15 cellular contexts compared by ENCODE assay signal in genomic region chr3:108305484-108306172, GRCh38. TPM values are rescaled to one million over a fixed set of nuclear protein-coding genes. Genes with fewer than 3 reads are reported as not detected.
DNase-seq lines count a peak whose midpoint lies in the region; ATAC-seq and TF ChIP-seq lines count a peak whose summit lies in the region.
"Had no signal": no experiment of that assay in that cellular context is flagged by ENCODE, and none has a peak within 500 bp of the region (broad histone marks: within the 10 kb centered on the region; RNA-seq: fewer than 3 reads in every experiment).

No MANE protein-coding gene starts in this region.

- H3K4me1 ChIP-seq in naive thymus-derived CD4-positive, alpha-beta T cell (ENCODE audit: control insufficient read depth in 2 of 2, insufficient read depth in 2 of 2, low read length in 2 of 2) = no peaks in the 10 kb centered on the region

- no peak overlapping the region for H3K27ac Mint-ChIP-seq in activated CD8-positive, alpha-beta T cell treated with anti-CD3 and anti-CD28 coated beads for 36 hours
- peak overlapping the region in 1 of 9 donors; percentile 15 for H3K27ac Mint-ChIP-seq in naive thymus-derived CD4-positive, alpha-beta T cell
- no peak overlapping the region for H3K27ac Mint-ChIP-seq in activated CD8-positive, alpha-beta memory T cell treated with anti-CD3 and anti-CD28 coated beads, Interleukin-2, amount 10 ng/mL, durations not matched to agents 7 days and 5 days
- H3K27ac Mint-ChIP-seq: activated B cell treated with CpG ODN at 0.5 μM for 24 hours had no signal

- H3K4me3 Mint-ChIP-seq in activated CD8-positive, alpha-beta T cell treated with anti-CD3 and anti-CD28 coated beads for 36 hours = no peak overlapping the region
- no peak overlapping the region for H3K4me3 Mint-ChIP-seq in naive thymus-derived CD4-positive, alpha-beta T cell
- no peak overlapping the region for H3K4me3 Mint-ChIP-seq in activated CD8-positive, alpha-beta memory T cell treated with anti-CD3 and anti-CD28 coated beads, Interleukin-2, amount 10 ng/mL, durations not matched to agents 7 days and 5 days
- H3K4me3 Mint-ChIP-seq: activated B cell treated with CpG ODN at 0.5 μM for 24 hours had no signal

- no peaks in the 10 kb centered on the region for H3K36me3 ChIP-seq in naive thymus-derived CD4-positive, alpha-beta T cell (ENCODE audit: control insufficient read depth in 2 of 3, insufficient read depth in 3 of 3, low read length in 3 of 3)
- H3K36me3 ChIP-seq: thoracic aorta had no signal

- peaks cover 6% of the 10 kb centered on the region for H3K9me3 Mint-ChIP-seq in activated CD8-positive, alpha-beta T cell treated with anti-CD3 and anti-CD28 coated beads for 36 hours
- peaks cover 0 to 15% (median 0%) of the 10 kb centered on the region in 11 donors for H3K9me3 Mint-ChIP-seq in naive thymus-derived CD4-positive, alpha-beta T cell
- H3K9me3 Mint-ChIP-seq in activated CD8-positive, alpha-beta memory T cell treated with anti-CD3 and anti-CD28 coated beads, Interleukin-2, amount 10 ng/mL, durations not matched to agents 7 days and 5 days (ENCODE audit: low read depth) = no peaks in the 10 kb centered on the region
- H3K9me3 Mint-ChIP-seq: activated B cell treated with CpG ODN at 0.5 μM for 24 hours had no signal

- no peaks in the 10 kb centered on the region for H3K27me3 Mint-ChIP-seq in activated CD8-positive, alpha-beta T cell treated with anti-CD3 and anti-CD28 coated beads for 36 hours
- peaks cover 0 to 4% (median 0%) of the 10 kb centered on the region in 5 donors for H3K27me3 Mint-ChIP-seq in naive thymus-derived CD4-positive, alpha-beta T cell
- H3K27me3 Mint-ChIP-seq in activated CD8-positive, alpha-beta memory T cell treated with anti-CD3 and anti-CD28 coated beads, Interleukin-2, amount 10 ng/mL, durations not matched to agents 7 days and 5 days = no peaks in the 10 kb centered on the region

- peak; percentile 43 for ATAC-seq in activated CD8-positive, alpha-beta T cell treated with anti-CD3 and anti-CD28 coated beads for 36 hours
- no peak for ATAC-seq in GM21528 (IDR thresholded peaks at IDR 0.05; ENCODE audit: low FRiP score, unreplicated experiment)
- ATAC-seq in naive thymus-derived CD4-positive, alpha-beta T cell = no peak
- ATAC-seq in activated CD8-positive, alpha-beta memory T cell treated with anti-CD3 and anti-CD28 coated beads, Interleukin-2, amount 10 ng/mL, durations not matched to agents 7 days and 5 days = no peak

- POLR2A ChIA-PET in activated CD8-positive, alpha-beta T cell treated with anti-CD3 and anti-CD28 coated beads for 36 hours (lab: Charles Lee) = interaction anchor here (1.3 kb wide), 1 partner anchor 12 kb away, joined by 6 read pairs; no protein-coding TSS in a partner anchor
- POLR2A ChIA-PET in naive thymus-derived CD4-positive, alpha-beta T cell (lab: Charles Lee) = no interaction called here

- intact Hi-C loops in activated CD8-positive, alpha-beta T cell treated with anti-CD3 and anti-CD28 coated beads for 36 hours (cut with micrococcal nuclease) = no loop called here
- intact Hi-C loops in naive thymus-derived CD4-positive, alpha-beta T cell (cut with micrococcal nuclease) = no loop called here

- H3K4me3 ChIP-seq in naive thymus-derived CD4-positive, alpha-beta T cell (ENCODE audit: low read length) = no peak overlapping the region
- H3K4me3 ChIP-seq: thoracic aorta had no signal

- DNase-seq in EL = peak; percentile 26
- peak; percentile 8 for DNase-seq in HS-27A (ENCODE audit: low read depth)
- peak; percentile 31 for DNase-seq in activated CD8-positive, alpha-beta T cell treated with anti-CD3 and anti-CD28 coated beads for 36 hours
- DNase-seq in mucosa of gallbladder (ENCODE audit: low spot score) = peak; percentile 84
- DNase-seq in naive thymus-derived CD4-positive, alpha-beta T cell = no peak
- DNase-seq in activated CD8-positive, alpha-beta memory T cell treated with anti-CD3 and anti-CD28 coated beads, Interleukin-2, amount 10 ng/mL, durations not matched to agents 7 days and 5 days = no peak
- DNase-seq: activated B cell treated with CpG ODN at 0.5 μM for 24 hours; activated effector memory CD4-positive, alpha-beta T cell treated with anti-CD3 and anti-CD28 coated beads, Interleukin-2, amount 50 U/mL, for 16 hours; COR-L47; foreskin fibroblast; NCI-H2081 had no signal

- peaks cover 36% of the 10 kb centered on the region for H3K4me1 Mint-ChIP-seq in activated CD8-positive, alpha-beta T cell treated with anti-CD3 and anti-CD28 coated beads for 36 hours (ENCODE audit: low read depth)
- peaks cover 17 to 39% (median 24%) of the 10 kb centered on the region in 7 donors for H3K4me1 Mint-ChIP-seq in naive thymus-derived CD4-positive, alpha-beta T cell
- peaks cover 46% of the 10 kb centered on the region for H3K4me1 Mint-ChIP-seq in activated CD8-positive, alpha-beta memory T cell treated with anti-CD3 and anti-CD28 coated beads, Interleukin-2, amount 10 ng/mL, durations not matched to agents 7 days and 5 days

- CTCF ChIA-PET in activated CD8-positive, alpha-beta T cell treated with anti-CD3 and anti-CD28 coated beads for 36 hours (lab: Charles Lee) = interaction anchor here (1.1 to 1.5 kb wide), 2 partner anchors 13 to 16 kb away, joined by 3 read pairs; no protein-coding TSS in a partner anchor
- CTCF ChIA-PET in naive thymus-derived CD4-positive, alpha-beta T cell (lab: Charles Lee) = no interaction called here
- CTCF ChIA-PET in activated CD8-positive, alpha-beta memory T cell treated with anti-CD3 and anti-CD28 coated beads, Interleukin-2, amount 10 ng/mL, durations not matched to agents 7 days and 5 days (lab: Charles Lee) = no interaction called here

- no peak for TF ChIP-seq CTCF in activated CD8-positive, alpha-beta T cell treated with anti-CD3 and anti-CD28 coated beads for 36 hours (IDR thresholded peaks at IDR 0.05)

- H3K36me3 Mint-ChIP-seq in activated CD8-positive, alpha-beta T cell treated with anti-CD3 and anti-CD28 coated beads for 36 hours (ENCODE audit: low read depth) = peaks cover 2% of the 10 kb centered on the region
- peaks cover 0 to 34% (median 0%) of the 10 kb centered on the region in 5 donors for H3K36me3 Mint-ChIP-seq in naive thymus-derived CD4-positive, alpha-beta T cell
- peaks cover 23% of the 10 kb centered on the region for H3K36me3 Mint-ChIP-seq in activated CD8-positive, alpha-beta memory T cell treated with anti-CD3 and anti-CD28 coated beads, Interleukin-2, amount 10 ng/mL, durations not matched to agents 7 days and 5 days

- no peaks in the 10 kb centered on the region for H3K9me3 ChIP-seq in naive thymus-derived CD4-positive, alpha-beta T cell (ENCODE audit: control insufficient read depth in 2 of 3, low read length in 3 of 3)
- H3K9me3 ChIP-seq: thoracic aorta had no signal

- H3K27ac ChIP-seq in naive thymus-derived CD4-positive, alpha-beta T cell (ENCODE audit: low read depth, low read length) = no peak overlapping the region
- H3K27ac ChIP-seq: RWPE1, thoracic aorta had no signal

- no peaks in the 10 kb centered on the region for H3K27me3 ChIP-seq in naive thymus-derived CD4-positive, alpha-beta T cell (ENCODE audit: control insufficient read depth in 2 of 2, insufficient read depth in 2 of 2, low read length in 2 of 2)

RNA-seq across cellular contexts. Expression of gene HHLA2, which starts 9.3 kb away (rescaled TPM):
- 1 to 10 TPM; 1.7 to 2.2 TPM for total RNA-seq in activated CD8-positive, alpha-beta T cell treated with anti-CD3 and anti-CD28 coated beads for 36 hours
- 69.1 TPM for total RNA-seq in mucosa of gallbladder
- 1 to 10 TPM in 1 of 5 experiments, under 1 TPM in 4; 0.21 to 4.5 (median 0.43) TPM for total RNA-seq in naive thymus-derived CD4-positive, alpha-beta T cell
- under 1 TPM in 1 of 2 donors, not detected in 1; 0.13 TPM for polyA plus RNA-seq in naive thymus-derived CD4-positive, alpha-beta T cell
- 1 to 10 TPM; 5.2 to 9.4 TPM for total RNA-seq in activated CD8-positive, alpha-beta memory T cell treated with anti-CD3 and anti-CD28 coated beads, Interleukin-2, amount 10 ng/mL, durations not matched to agents 7 days and 5 days
- total RNA-seq: posterior vena cava, thoracic aorta had no signal

Comparison
In these comparisons a context has a peak if more than half of its experiments do, and no peak if none do; other contexts are left out.
1. DNase-seq: peak in EL (single experiment), HS-27A (single experiment), activated CD8-positive, alpha-beta T cell treated with anti-CD3 and anti-CD28 coated beads for 36 hours (single experiment) and mucosa of gallbladder (single experiment); none in naive thymus-derived CD4-positive, alpha-beta T cell (0 of 9) and activated CD8-positive, alpha-beta memory T cell treated with anti-CD3 and anti-CD28 coated beads, Interleukin-2, amount 10 ng/mL, durations not matched to agents 7 days and 5 days (single experiment).